In the genomic region with DNA sequence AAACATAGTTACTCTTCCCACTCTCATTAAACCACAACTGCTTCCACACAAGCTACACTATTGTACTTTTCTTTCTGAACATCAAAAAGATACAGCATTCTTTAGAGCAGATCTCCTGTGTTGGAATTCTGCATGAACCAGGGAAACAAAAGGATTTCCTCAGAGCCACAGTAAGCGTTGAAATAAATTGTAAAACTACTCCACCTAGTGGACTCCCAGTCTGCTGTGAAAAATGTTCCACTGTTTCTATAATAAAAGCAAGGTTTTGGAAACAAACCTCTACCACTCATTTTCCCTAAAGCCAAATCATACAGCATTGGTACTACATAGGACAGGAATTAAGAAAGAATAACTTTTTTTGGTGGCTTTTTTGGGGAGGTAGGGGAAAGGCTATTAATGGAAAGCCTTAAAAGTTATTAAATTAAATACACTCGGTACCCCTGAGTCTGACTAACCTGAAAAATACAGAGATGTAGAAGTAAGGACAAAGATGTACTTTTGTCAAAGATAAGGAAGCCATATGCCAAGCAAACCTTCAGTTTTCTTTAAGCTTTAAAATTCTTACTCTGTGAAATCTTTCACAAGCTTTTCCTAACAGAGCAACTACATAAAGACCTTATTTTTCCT, we compare ENCODE assay signal across 8 cellular contexts. TPM values are rescaled to one million over a fixed set of nuclear protein-coding genes. Genes with fewer than 3 reads are reported as not detected.
DNase-seq lines count a peak whose midpoint lies in the region; ATAC-seq, FAIRE-seq and TF ChIP-seq lines count a peak whose summit lies in the region.

No MANE protein-coding gene starts in this region.

- H3K9ac ChIP-seq in OCI-LY3 (ENCODE audit: low read length) (no peak overlapping the region), endothelial cell of umbilical vein (replicated peaks; ENCODE audit: extremely low read depth, insufficient read depth, low read length) (no peak overlapping the region)

- no TSS peak for BruUV-seq in endothelial cell of umbilical vein (replicated peaks; lab: Mats Ljungman, UMichigan)

- peaks cover under 1% of the 10 kb centered on the region for H3K36me3 ChIP-seq in CD4-positive, CD25-positive, alpha-beta regulatory T cell (ENCODE audit: control insufficient read depth, insufficient read depth, low read length)
- H3K36me3 ChIP-seq in HEK293 (ENCODE audit: control insufficient read depth in 2 of 2, insufficient read depth in 1 of 2, low read length in 2 of 2) (peaks cover 8 to 20% of the 10 kb centered on the region in 2 experiments), OCI-LY3 (replicated peaks; ENCODE audit: low read depth, low read length) (peaks cover 27% of the 10 kb centered on the region), endothelial cell of umbilical vein (ENCODE audit: control insufficient read depth in 2 of 2, extremely low read depth in 1 of 2, insufficient read depth in 2 of 2, low read length in 2 of 2) (peaks cover 5% of the 10 kb centered on the region in 2 experiments), mucosa of descending colon (ENCODE audit: low read depth) (no peaks in the 10 kb centered on the region)

- CTCF ChIA-PET in HEK293 (lab: Yijun Ruan, JAX) (interaction anchor here (0.6 to 1.9 kb wide), 15 partner anchors 11 to 1064 kb away, joined by 3 to 9 read pairs (median 3); no protein-coding TSS in a partner anchor), endothelial cell of umbilical vein (lab: Charles Lee) (interaction anchor here (0.8 to 4.3 kb wide), 10 partner anchors 9 to 496 kb away, joined by 3 to 51 read pairs (median 4); no protein-coding TSS in a partner anchor)

- no peaks in the 10 kb centered on the region for H3K9me3 ChIP-seq in CD4-positive, CD25-positive, alpha-beta regulatory T cell (ENCODE audit: control insufficient read depth in 2 of 2, low read length in 2 of 2)
- H3K9me3 ChIP-seq in HEK293 (ENCODE audit: control insufficient read depth, insufficient read depth, low read depth, low read length): no peaks in the 10 kb centered on the region
- H3K9me3 ChIP-seq in OCI-LY3 (ENCODE audit: insufficient read depth, low read length): no peaks in the 10 kb centered on the region
- H3K9me3 ChIP-seq in endothelial cell of umbilical vein (replicated peaks; ENCODE audit: control insufficient read depth, insufficient read depth, low read length): no peaks in the 10 kb centered on the region
- H3K9me3 ChIP-seq in mucosa of descending colon: no peaks in the 10 kb centered on the region
- no peaks in the 10 kb centered on the region for H3K9me3 ChIP-seq in T-helper 17 cell (ENCODE audit: control insufficient read depth, low read length, poor library complexity, severe bottlenecking)

- FAIRE-seq in endothelial cell of umbilical vein (lab: Jason Lieb, UNC): no peak

- intact Hi-C loops in endothelial cell of umbilical vein (cut with micrococcal nuclease): loop anchor here (1.0 to 5.0 kb wide), 7 partner anchors 38 to 1063 kb away; no protein-coding TSS in a partner anchor
- intact Hi-C loops in mucosa of descending colon (cut with DNase I, micrococcal nuclease): loop anchor here (5.0 kb wide), 1 partner anchor 488 kb away; no protein-coding TSS in a partner anchor

- no peak overlapping the region for H3K27ac ChIP-seq in CD4-positive, CD25-positive, alpha-beta regulatory T cell (ENCODE audit: insufficient read depth, low read length, poor library complexity, severe bottlenecking)
- H3K27ac ChIP-seq in HEK293 (ENCODE audit: extremely low read depth, low read depth, low read length) (no peak overlapping the region), OCI-LY3 (ENCODE audit: low read length) (no peak overlapping the region), endothelial cell of umbilical vein (ENCODE audit: insufficient read depth, low read depth, low read length) (peak overlapping the region; percentile 1)

- H3K4me3 Mint-ChIP-seq in CD4-positive, CD25-positive, alpha-beta regulatory T cell: no peak overlapping the region
- no peak overlapping the region for H3K4me3 Mint-ChIP-seq in T-helper 17 cell

- peak in 2 of 3 donors; percentile 23 to 24 for DNase-seq in CD4-positive, CD25-positive, alpha-beta regulatory T cell
- peak; percentile 66 for DNase-seq in endothelial cell of umbilical vein (ENCODE audit: low read depth, low spot score)
- DNase-seq in mucosa of descending colon: peak in 1 of 3 donors; percentile 43
- no peak for DNase-seq in activated T-cell treated with anti-CD3 and anti-CD28 coated beads, Interleukin-2, amount 50 U/mL, for 1 hour
- no peak for DNase-seq in T-helper 17 cell

- dilution Hi-C loops in endothelial cell of umbilical vein (cut with MboI; ENCODE audit: extremely low pct_ligation_motif_present, low sequenced_read_pairs): no loop called here

- peaks cover 0 to 4% (median 2%) of the 10 kb centered on the region in 4 donors for H3K4me1 Mint-ChIP-seq in CD4-positive, CD25-positive, alpha-beta regulatory T cell
- peaks cover 7% of the 10 kb centered on the region for H3K4me1 Mint-ChIP-seq in T-helper 17 cell

- H4K20me1 ChIP-seq in OCI-LY3 (ENCODE audit: insufficient read depth, low read length) (0 out of 2 replicates have a peak, but pooled peaks cover 4% of the 10 kb centered on the region), endothelial cell of umbilical vein (replicated peaks; ENCODE audit: control insufficient read depth, extremely low read depth, insufficient read depth, low read length) (no peaks in the 10 kb centered on the region)

- no peak for ATAC-seq in CD4-positive, CD25-positive, alpha-beta regulatory T cell (ENCODE audit: low read depth in 2 of 2)
- peak; percentile 80 for ATAC-seq in mucosa of descending colon
- ATAC-seq in GM18517 (IDR thresholded peaks at IDR 0.05; ENCODE audit: unreplicated experiment): no peak
- ATAC-seq in T-helper 17 cell: no peak

- POLR2A ChIA-PET in HEK293 (lab: Yijun Ruan, JAX) (no interaction called here), endothelial cell of umbilical vein (lab: Charles Lee) (no interaction called here)

- peaks cover 12% of the 10 kb centered on the region for H3K36me3 Mint-ChIP-seq in CD4-positive, CD25-positive, alpha-beta regulatory T cell
- H3K36me3 Mint-ChIP-seq in T-helper 17 cell (ENCODE audit: low read depth): peaks cover 5% of the 10 kb centered on the region

- H3K4me2 ChIP-seq in OCI-LY3 (ENCODE audit: low read length): no peak overlapping the region
- H3K4me2 ChIP-seq in endothelial cell of umbilical vein (ENCODE audit: insufficient read depth, low read length): peak overlapping the region; percentile 18

- H3K27ac Mint-ChIP-seq in CD4-positive, CD25-positive, alpha-beta regulatory T cell: no peak overlapping the region
- H3K27ac Mint-ChIP-seq in T-helper 17 cell: no peak overlapping the region

- H3K9me3 Mint-ChIP-seq in CD4-positive, CD25-positive, alpha-beta regulatory T cell: no peaks in the 10 kb centered on the region

- no peaks in the 10 kb centered on the region for H3K27me3 ChIP-seq in CD4-positive, CD25-positive, alpha-beta regulatory T cell (ENCODE audit: control insufficient read depth, insufficient read depth, low read length)
- H3K27me3 ChIP-seq in OCI-LY3 (ENCODE audit: low read depth, low read length): no peaks in the 10 kb centered on the region
- no peaks in the 10 kb centered on the region for H3K27me3 ChIP-seq in endothelial cell of umbilical vein (ENCODE audit: control insufficient read depth in 2 of 2, insufficient read depth in 2 of 2, low read length in 2 of 2)

- no peak for TF ChIP-seq POLR2A in endothelial cell of umbilical vein (IDR thresholded peaks at IDR 0.05; ENCODE audit: low read depth, low read length)

- no peak for TF ChIP-seq CTCF in HEK293 (tag by site-specific recombination; IDR thresholded peaks at IDR 0.05)
- peak; percentile 90 for TF ChIP-seq CTCF in OCI-LY3 (IDR thresholded peaks at IDR 0.05; ENCODE audit: low read depth, low read length)
- peak; percentile 40 to 56 for TF ChIP-seq CTCF in endothelial cell of umbilical vein (IDR thresholded peaks at IDR 0.05; ENCODE audit: extremely low read depth in 1 of 2, insufficient read depth in 1 of 2, low read depth in 1 of 2, low read length in 2 of 2)
- TF ChIP-seq CTCF in mucosa of descending colon (IDR thresholded peaks at IDR 0.05): peak; percentile 47

- no peaks in the 10 kb centered on the region for H3K4me1 ChIP-seq in CD4-positive, CD25-positive, alpha-beta regulatory T cell (ENCODE audit: control insufficient read depth, insufficient read depth, low read length, poor library complexity, severe bottlenecking)
- H3K4me1 ChIP-seq in HEK293 (ENCODE audit: control insufficient read depth, insufficient read depth, low read length): peaks cover 5% of the 10 kb centered on the region; the same call in 1 of the 2 replicates
- no peaks in the 10 kb centered on the region for H3K4me1 ChIP-seq in OCI-LY3 (ENCODE audit: low read length)
- H3K4me1 ChIP-seq in endothelial cell of umbilical vein (ENCODE audit: control insufficient read depth, extremely low read depth, insufficient read depth, low read length): peaks cover 44% of the 10 kb centered on the region
- peaks cover 7% of the 10 kb centered on the region for H3K4me1 ChIP-seq in mucosa of descending colon (ENCODE audit: low read depth)

- H3K9me1 ChIP-seq in endothelial cell of umbilical vein (replicated peaks; ENCODE audit: control insufficient read depth, extremely low read depth, insufficient read depth, low read length): no peaks in the 10 kb centered on the region

- peaks cover 5% of the 10 kb centered on the region; the same call in 1 of the 2 replicates for H3K79me2 ChIP-seq in OCI-LY3 (ENCODE audit: low read length)
- H3K79me2 ChIP-seq in endothelial cell of umbilical vein (ENCODE audit: control insufficient read depth, insufficient read depth, low read length): peaks cover 2% of the 10 kb centered on the region

- H3K27me3 Mint-ChIP-seq in CD4-positive, CD25-positive, alpha-beta regulatory T cell: no peaks in the 10 kb centered on the region
- H3K27me3 Mint-ChIP-seq in T-helper 17 cell: no peaks in the 10 kb centered on the region

- H2AFZ ChIP-seq in OCI-LY3 (ENCODE audit: low read depth, low read length) (no peak overlapping the region), endothelial cell of umbilical vein (ENCODE audit: low read depth, low read length) (peak overlapping the region; percentile 13)

- no peak overlapping the region for H3K4me3 ChIP-seq in CD4-positive, CD25-positive, alpha-beta regulatory T cell (ENCODE audit: low read depth, low read length)
- no peak overlapping the region for H3K4me3 ChIP-seq in HEK293 (ENCODE audit: low read depth, low read length)
- H3K4me3 ChIP-seq in OCI-LY3 (ENCODE audit: low read length): no peak overlapping the region
- H3K4me3 ChIP-seq in endothelial cell of umbilical vein (replicated peaks in 1 of 3; ENCODE audit: insufficient read depth in 1 of 3, low read depth in 1 of 3, low read length in 3 of 3): no peak overlapping the region
- H3K4me3 ChIP-seq in mucosa of descending colon: no peak overlapping the region

RNA-seq across cellular contexts. Expression of a gene that starts 19.3 kb away (rescaled TPM):
- total RNA-seq in CD4-positive, CD25-positive, alpha-beta regulatory T cell: 4.8 TPM
- 1 to 10 TPM; 4.0 to 4.2 (median 4.1) TPM for polyA plus RNA-seq in CD4-positive, CD25-positive, alpha-beta regulatory T cell
- total RNA-seq in endothelial cell of umbilical vein (6.9 and 7.4 TPM in 2 replicates), mucosa of descending colon (1 to 10 TPM; 1.5 to 3.9 (median 3.3) TPM), T-helper 17 cell (1 to 10 TPM; 3.4 to 5.0 TPM)
- polyA plus RNA-seq in endothelial cell of umbilical vein: 1.1 and 1.4 TPM in 2 replicates
- polyA plus RNA-seq in endothelial cell of umbilical vein (2011; cell fraction: cytosol; rRNA removed): 2.5 and 2.6 TPM in 2 replicates
- polyA plus RNA-seq in endothelial cell of umbilical vein (2011; cell fraction: nucleus; rRNA removed): 2.4 and 2.7 TPM in 2 replicates
- 5.4 and 7.9 TPM in 2 replicates for polyA plus RNA-seq in endothelial cell of umbilical vein (2012)
- 1.1 and 1.3 TPM in 2 replicates for polyA minus RNA-seq in endothelial cell of umbilical vein
- 3.5 TPM for polyA minus RNA-seq in endothelial cell of umbilical vein (2011; cell fraction: cytosol; rRNA and poly(A)+ RNA removed)
- polyA minus RNA-seq in endothelial cell of umbilical vein (2011; cell fraction: nucleus; rRNA and poly(A)+ RNA removed): 2.9 and 3.0 TPM in 2 replicates

RNA-seq across cellular contexts. Expression of a gene that starts 19.4 kb away (rescaled TPM):
- total RNA-seq in CD4-positive, CD25-positive, alpha-beta regulatory T cell: 31.1 TPM
- 10 to 100 TPM; 18.1 to 20.4 (median 18.8) TPM for polyA plus RNA-seq in CD4-positive, CD25-positive, alpha-beta regulatory T cell
- 26.1 and 28.2 TPM in 2 replicates for total RNA-seq in endothelial cell of umbilical vein
- 7.6 and 8.5 TPM in 2 replicates for polyA plus RNA-seq in endothelial cell of umbilical vein
- 10.8 and 11.0 TPM in 2 replicates for polyA plus RNA-seq in endothelial cell of umbilical vein (2011; cell fraction: cytosol; rRNA removed)
- 28.5 and 34.8 TPM in 2 replicates for polyA plus RNA-seq in endothelial cell of umbilical vein (2011; cell fraction: nucleus; rRNA removed)
- polyA plus RNA-seq in endothelial cell of umbilical vein (2012): 21.1 and 21.2 TPM in 2 replicates
- 20.3 and 22.2 TPM in 2 replicates for polyA minus RNA-seq in endothelial cell of umbilical vein
- polyA minus RNA-seq in endothelial cell of umbilical vein (2011; cell fraction: cytosol; rRNA and poly(A)+ RNA removed): 8.9 TPM
- 38.1 and 42.8 TPM in 2 replicates for polyA minus RNA-seq in endothelial cell of umbilical vein (2011; cell fraction: nucleus; rRNA and poly(A)+ RNA removed)
- total RNA-seq in mucosa of descending colon: 10 to 100 TPM; 19.2 to 23.5 (median 20.2) TPM
- total RNA-seq in T-helper 17 cell: 10 to 100 TPM; 22.7 to 25.4 TPM

Comparison
In these comparisons a context has a peak if more than half of its experiments do, and no peak if none do; other contexts are left out.
1. DNase-seq: peak in CD4-positive, CD25-positive, alpha-beta regulatory T cell (2 of 3) and endothelial cell of umbilical vein (single experiment); none in activated T-cell treated with anti-CD3 and anti-CD28 coated beads, Interleukin-2, amount 50 U/mL, for 1 hour (single experiment) and T-helper 17 cell (0 of 3).